15 cellular contexts compared by ENCODE assay signal in genomic region chr11:130769782-130770565, GRCh38.
DNase-seq lines count a peak whose midpoint lies in the region; ATAC-seq, FAIRE-seq and TF ChIP-seq lines count a peak whose summit lies in the region.
"Had no signal": no experiment of that assay in that cellular context is flagged by ENCODE, and none has a peak within 500 bp of the region (broad histone marks: within the 10 kb centered on the region; RNA-seq: fewer than 3 reads in every experiment).

No MANE protein-coding gene starts in this region.

- intact Hi-C loops in left colon (cut with DNase I, micrococcal nuclease) = no loop called here

- no peak overlapping the region for H3K27ac ChIP-seq in BLaER1
- H3K27ac ChIP-seq in effector memory CD4-positive, alpha-beta T cell (ENCODE audit: insufficient read depth, low read length, poor library complexity, severe bottlenecking) = no peak overlapping the region

- H4K20me1 ChIP-seq in BLaER1 = no peaks in the 10 kb centered on the region

- H3K36me3 ChIP-seq in BLaER1 = no peaks in the 10 kb centered on the region
- H3K36me3 ChIP-seq in bronchial epithelial cell (ENCODE audit: control insufficient read depth, insufficient read depth, low read length) = no peaks in the 10 kb centered on the region
- no peaks in the 10 kb centered on the region for H3K36me3 ChIP-seq in effector memory CD4-positive, alpha-beta T cell (ENCODE audit: control insufficient read depth, insufficient read depth, low read length)

- H3K4me2 ChIP-seq in BLaER1 = peak overlapping the region; percentile 47

- peak; percentile 26 for ATAC-seq in left colon

- no peak for TF ChIP-seq CTCF in LNCaP clone FGC (IDR thresholded peaks at IDR 0.05; ENCODE audit: control insufficient read depth, extremely low read depth, insufficient read depth)
- no peak for TF ChIP-seq CTCF in bronchial epithelial cell (IDR thresholded peaks at IDR 0.05; ENCODE audit: insufficient read depth, low read length, severe bottlenecking)

- peaks cover 49% of the 10 kb centered on the region for H3K4me1 ChIP-seq in BLaER1
- no peaks in the 10 kb centered on the region for H3K4me1 ChIP-seq in effector memory CD4-positive, alpha-beta T cell (ENCODE audit: control insufficient read depth, insufficient read depth, low read length, poor library complexity, severe bottlenecking)

- no peak overlapping the region for H3K9ac ChIP-seq in BLaER1

- H3K27me3 ChIP-seq in BLaER1 (no peaks in the 10 kb centered on the region), bronchial epithelial cell (ENCODE audit: control insufficient read depth, insufficient read depth, low read length) (no peaks in the 10 kb centered on the region)
- H3K27me3 ChIP-seq in effector memory CD4-positive, alpha-beta T cell (replicated peaks; ENCODE audit: control insufficient read depth, insufficient read depth, low read length, poor library complexity, severe bottlenecking) = no peaks in the 10 kb centered on the region

- peaks cover 20% of the 10 kb centered on the region for H3K9me3 ChIP-seq in BLaER1
- H3K9me3 ChIP-seq in effector memory CD4-positive, alpha-beta T cell (ENCODE audit: control insufficient read depth, low read length) = no peaks in the 10 kb centered on the region

- peak; percentile 90 for DNase-seq in LNCaP clone FGC (ENCODE audit: low read depth)
- peak; percentile 66 for DNase-seq in bronchial epithelial cell (ENCODE audit: low read depth)
- DNase-seq in left colon = no peak
- no peak for DNase-seq in effector memory CD4-positive, alpha-beta T cell
- no peak for DNase-seq in hippocampal formation (lab: John Stamatoyannopoulos, UW)
- DNase-seq in stimulated activated CD4-positive, alpha-beta T cell treated with anti-CD3 and anti-CD28 coated beads, Interleukin-1b, Interleukin-23, amount 100 ng/mL, for 48 hours = no peak
- no peak for DNase-seq in GM03348 (ENCODE audit: low spot score)
- DNase-seq: DMS53, GOT3, NCI-H1436 treated with DMSO at 0.1 percent for 48 hours, NCI-H2081, NCI-H524 treated with DMSO at 0.1 percent for 48 hours had no signal

- H3K4me3 ChIP-seq in BLaER1 (no peak overlapping the region), LNCaP clone FGC (ENCODE audit: low read depth, low read length) (no peak overlapping the region), bronchial epithelial cell (ENCODE audit: low read depth, low read length) (no peak overlapping the region)
- no peak overlapping the region for H3K4me3 ChIP-seq in effector memory CD4-positive, alpha-beta T cell (ENCODE audit: insufficient read depth, low read depth, low read length, poor library complexity, severe bottlenecking)

- no peak for FAIRE-seq in bronchial epithelial cell (lab: Jason Lieb, UNC)
- FAIRE-seq: GM12891, GM19239 had no signal

Comparison
In these comparisons a context has a peak if more than half of its experiments do, and no peak if none do; other contexts are left out.
1. DNase-seq: peak in LNCaP clone FGC (single experiment) and bronchial epithelial cell (single experiment); none in left colon (0 of 2), effector memory CD4-positive, alpha-beta T cell (0 of 3), hippocampal formation (0 of 2), stimulated activated CD4-positive, alpha-beta T cell treated with anti-CD3 and anti-CD28 coated beads, Interleukin-1b, Interleukin-23, amount 100 ng/mL, for 48 hours (single experiment) and GM03348 (single experiment).